Comparison of ENCODE assay signal across 10 cellular contexts in the genomic region with DNA sequence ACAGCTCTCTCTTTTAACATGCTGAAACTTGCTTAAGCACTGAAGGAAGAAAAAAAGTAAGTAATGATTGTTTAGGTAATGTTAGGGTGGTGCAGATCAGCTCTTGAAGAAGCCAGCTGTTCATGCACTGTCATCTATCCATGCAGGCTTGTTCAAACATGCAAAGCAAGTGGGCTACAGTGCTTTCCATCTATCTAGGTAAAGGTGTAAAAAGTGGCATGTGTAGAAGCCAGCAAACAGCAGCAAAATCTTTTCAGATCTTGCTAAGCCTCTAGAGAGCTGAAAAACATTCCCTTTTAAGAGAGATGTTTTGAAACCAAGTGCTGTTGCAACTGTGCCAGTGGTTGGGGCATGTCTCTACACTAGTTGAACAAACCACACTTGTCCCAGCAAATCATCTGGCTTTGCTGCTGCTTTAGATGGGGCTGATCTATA.
A peak's percentile ranks its signal among the peaks of the same experiment; 100 is the strongest.
DNase-seq lines count a peak whose midpoint lies in the region; ATAC-seq, FAIRE-seq and TF ChIP-seq lines count a peak whose summit lies in the region.
"Had no signal": no experiment of that assay in that cellular context is flagged by ENCODE, and none has a peak within 500 bp of the region (broad histone marks: within the 10 kb centered on the region; RNA-seq: fewer than 3 reads in every experiment).

No MANE protein-coding gene starts in this region.

- POLR2A ChIA-PET in A549 (lab: Yijun Ruan, JAX) (no interaction called here), PC-9 (lab: Charles Lee; ENCODE audit: unreplicated experiment) (no interaction called here)
- POLR2A ChIA-PET in naive thymus-derived CD4-positive, alpha-beta T cell (lab: Charles Lee) = no interaction called here

- no peak overlapping the region for H3K4me3 Mint-ChIP-seq in naive thymus-derived CD4-positive, alpha-beta T cell
- no peak overlapping the region for H3K4me3 Mint-ChIP-seq in activated CD4-positive, alpha-beta T cell treated with anti-CD3 and anti-CD28 coated beads, Interleukin-2, amount 10 ng/mL, durations not matched to agents 24 days and 14 days

- TF ChIP-seq POLR2A in A549 (IDR thresholded peaks at IDR 0.05; ENCODE audit: low read length) = no peak

- CTCF ChIA-PET in A549 (lab: Yijun Ruan, JAX) (interaction anchor here (1.3 to 2.6 kb wide), 2 partner anchors 10 to 116 kb away, joined by 5 to 8 read pairs; no protein-coding TSS in a partner anchor), PC-9 (lab: Charles Lee) (interaction anchor here (0.7 to 1.7 kb wide), 2 partner anchors 116 to 216 kb away, joined by 3 to 5 read pairs; no protein-coding TSS in a partner anchor)
- CTCF ChIA-PET in naive thymus-derived CD4-positive, alpha-beta T cell (lab: Charles Lee) = interaction anchor here (0.5 kb wide), 1 partner anchor 687 kb away, joined by 4 read pairs; no protein-coding TSS in a partner anchor

- TF ChIP-seq EP300 in A549 (IDR thresholded peaks at IDR 0.05) = no peak

- H3K4me3 ChIP-seq in A549 (no peak overlapping the region), PC-9 (no peak overlapping the region), aorta (ENCODE audit: low read length in 2 of 2) (no peak overlapping the region)
- no peak overlapping the region for H3K4me3 ChIP-seq in naive thymus-derived CD4-positive, alpha-beta T cell (ENCODE audit: low read length)
- H3K4me3 ChIP-seq: adrenal gland had no signal

- H3F3A ChIP-seq in PC-9 (ENCODE audit: insufficient read depth, low read depth) = peaks cover 22% of the 10 kb centered on the region; the same call in 1 of the 2 replicates

- H3K4me2 ChIP-seq in A549 (peak overlapping the region; percentile 66), PC-9 (peak overlapping the region; percentile 70)

- no peaks in the 10 kb centered on the region for H3K36me3 ChIP-seq in PC-9 (ENCODE audit: low read depth)
- H3K36me3 ChIP-seq in naive thymus-derived CD4-positive, alpha-beta T cell (ENCODE audit: control insufficient read depth in 2 of 3, insufficient read depth in 3 of 3, low read length in 3 of 3) = no peaks in the 10 kb centered on the region
- no peaks in the 10 kb centered on the region for H3K36me3 ChIP-seq in aorta (ENCODE audit: control insufficient read depth in 1 of 2, insufficient read depth in 2 of 2, low read length in 1 of 2)
- H3K36me3 ChIP-seq: adrenal gland had no signal

- H3K4me1 ChIP-seq in A549 (peaks cover 69% of the 10 kb centered on the region), PC-9 (replicated peaks; ENCODE audit: insufficient read depth) (peaks cover 51% of the 10 kb centered on the region), aorta (ENCODE audit: control insufficient read depth in 1 of 2, insufficient read depth in 2 of 2, low read length in 2 of 2) (no peaks in the 10 kb centered on the region)
- no peaks in the 10 kb centered on the region for H3K4me1 ChIP-seq in naive thymus-derived CD4-positive, alpha-beta T cell (ENCODE audit: control insufficient read depth in 2 of 2, insufficient read depth in 2 of 2, low read length in 2 of 2)
- H3K4me1 ChIP-seq: adrenal gland had no signal

- no TSS peak for BruUV-seq in PC-9 (replicated peaks; lab: Mats Ljungman, UMichigan)

- no peak for TF ChIP-seq CTCF in A549 (IDR thresholded peaks at IDR 0.05)
- no peak for TF ChIP-seq CTCF in PC-9 (conservative IDR thresholded peaks at IDR 0.05)

- no peak overlapping the region for H2AFZ ChIP-seq in PC-9

- H3K9me3 ChIP-seq in A549 = no peaks in the 10 kb centered on the region
- 0 out of 2 replicates have a peak, but pooled peaks cover 4% of the 10 kb centered on the region for H3K9me3 ChIP-seq in PC-9 (ENCODE audit: insufficient read depth, low read depth)
- H3K9me3 ChIP-seq in naive thymus-derived CD4-positive, alpha-beta T cell (ENCODE audit: control insufficient read depth in 2 of 3, low read length in 3 of 3) = no peaks in the 10 kb centered on the region
- no peaks in the 10 kb centered on the region for H3K9me3 ChIP-seq in aorta (ENCODE audit: control insufficient read depth, low read length)
- H3K9me3 ChIP-seq: adrenal gland had no signal

- no peak for FAIRE-seq in A549 (lab: Jason Lieb, UNC)

- H3K27me3 Mint-ChIP-seq in naive thymus-derived CD4-positive, alpha-beta T cell = peaks cover 0 to 18% (median 7%) of the 10 kb centered on the region in 5 donors
- peaks cover 19% of the 10 kb centered on the region for H3K27me3 Mint-ChIP-seq in activated CD4-positive, alpha-beta T cell treated with anti-CD3 and anti-CD28 coated beads, Interleukin-2, amount 10 ng/mL, durations not matched to agents 24 days and 14 days

- no peaks in the 10 kb centered on the region for H3K9me2 ChIP-seq in PC-9 (ENCODE audit: insufficient read depth)

- H3K4me1 Mint-ChIP-seq in naive thymus-derived CD4-positive, alpha-beta T cell = no peaks in the 10 kb centered on the region
- no peaks in the 10 kb centered on the region for H3K4me1 Mint-ChIP-seq in activated CD4-positive, alpha-beta T cell treated with anti-CD3 and anti-CD28 coated beads, Interleukin-2, amount 10 ng/mL, durations not matched to agents 24 days and 14 days

- no peak overlapping the region for H3K27ac Mint-ChIP-seq in naive thymus-derived CD4-positive, alpha-beta T cell
- no peak overlapping the region for H3K27ac Mint-ChIP-seq in activated CD4-positive, alpha-beta T cell treated with anti-CD3 and anti-CD28 coated beads, Interleukin-2, amount 10 ng/mL, durations not matched to agents 24 days and 14 days

- ATAC-seq in A549 (peak in 1 of 2 experiments; percentile 32; a peak in 3 of 6 replicates), GM19452 (IDR thresholded peaks at IDR 0.05; ENCODE audit: unreplicated experiment) (peak; percentile 88), HG03135 (IDR thresholded peaks at IDR 0.05; ENCODE audit: unreplicated experiment) (peak; percentile 72), aorta (ENCODE audit: low FRiP score) (no peak)
- ATAC-seq in naive thymus-derived CD4-positive, alpha-beta T cell = no peak

- H3K36me3 Mint-ChIP-seq in naive thymus-derived CD4-positive, alpha-beta T cell = no peaks in the 10 kb centered on the region
- H3K36me3 Mint-ChIP-seq in activated CD4-positive, alpha-beta T cell treated with anti-CD3 and anti-CD28 coated beads, Interleukin-2, amount 10 ng/mL, durations not matched to agents 24 days and 14 days (ENCODE audit: low read depth) = no peaks in the 10 kb centered on the region

- peaks cover 99% of the 10 kb centered on the region for H3K79me2 ChIP-seq in PC-9 (ENCODE audit: low read depth)

- intact Hi-C loops in PC-9 (cut with micrococcal nuclease; ENCODE audit: unreplicated experiment) (no loop called here), aorta (cut with DNase I) (no loop called here)
- intact Hi-C loops in naive thymus-derived CD4-positive, alpha-beta T cell (cut with micrococcal nuclease) = no loop called here
- intact Hi-C loops in activated CD4-positive, alpha-beta T cell treated with anti-CD3 and anti-CD28 coated beads, Interleukin-2, amount 10 ng/mL, durations not matched to agents 24 days and 14 days (cut with micrococcal nuclease) = no loop called here

- DNase-seq in A549 (ENCODE audit: low read depth in 1 of 2, low spot score in 1 of 2) (no peak), PC-9 (no peak), epidermal melanocyte (ENCODE audit: insufficient read length, low spot score) (no peak), aorta (no peak)
- no peak for DNase-seq in naive thymus-derived CD4-positive, alpha-beta T cell
- DNase-seq in activated CD4-positive, alpha-beta T cell treated with anti-CD3 and anti-CD28 coated beads, Interleukin-2, amount 10 ng/mL, durations not matched to agents 24 days and 14 days = no peak
- DNase-seq: adrenal gland, NCI-H2029 treated with DMSO at 0.1 percent for 48 hours had no signal

- H4K20me1 ChIP-seq in PC-9 (ENCODE audit: insufficient read depth) = no peaks in the 10 kb centered on the region

- H3K27ac ChIP-seq in A549 = peak overlapping the region; percentile 36 to 78
- peak overlapping the region; percentile 72 for H3K27ac ChIP-seq in PC-9
- no peak overlapping the region for H3K27ac ChIP-seq in naive thymus-derived CD4-positive, alpha-beta T cell (ENCODE audit: low read depth, low read length)
- H3K27ac ChIP-seq in aorta (ENCODE audit: low read depth in 1 of 2, low read length in 2 of 2) = no peak overlapping the region
- H3K27ac ChIP-seq: adrenal gland had no signal

- peaks cover 0 to 7% (median 0%) of the 10 kb centered on the region in 11 donors for H3K9me3 Mint-ChIP-seq in naive thymus-derived CD4-positive, alpha-beta T cell
- H3K9me3 Mint-ChIP-seq in activated CD4-positive, alpha-beta T cell treated with anti-CD3 and anti-CD28 coated beads, Interleukin-2, amount 10 ng/mL, durations not matched to agents 24 days and 14 days = no peaks in the 10 kb centered on the region

- no peaks in the 10 kb centered on the region for H3K27me3 ChIP-seq in PC-9 (ENCODE audit: insufficient read depth, low read depth)
- no peaks in the 10 kb centered on the region for H3K27me3 ChIP-seq in naive thymus-derived CD4-positive, alpha-beta T cell (ENCODE audit: control insufficient read depth in 2 of 2, insufficient read depth in 2 of 2, low read length in 2 of 2)
- no peaks in the 10 kb centered on the region for H3K27me3 ChIP-seq in aorta (ENCODE audit: control insufficient read depth in 1 of 2, insufficient read depth in 2 of 2, low read length in 1 of 2)
- H3K27me3 ChIP-seq: adrenal gland had no signal

- no peak for TF ChIP-seq RAD21 in A549 (conservative IDR thresholded peaks at IDR 0.05 in 1 of 2, IDR thresholded peaks at IDR 0.05 in 1 of 2)

TF ChIP-seq in A549, 52 proteins besides CTCF, POLR2A, EP300 and RAD21 (continues in another document):
- TF ChIP-seq ZFP36 (IDR thresholded peaks at IDR 0.05; ENCODE audit: borderline replicate concordance, partially characterized antibody) = no peak
- no peak for TF ChIP-seq EHF (CRISPR knock-in tag; IDR thresholded peaks at IDR 0.05)
- no peak for TF ChIP-seq CEBPB (IDR thresholded peaks at IDR 0.05)
- no peak for TF ChIP-seq SREBF2 (IDR thresholded peaks at IDR 0.05)
- no peak for TF ChIP-seq JUN (IDR thresholded peaks at IDR 0.05)
- TF ChIP-seq E2F6 (IDR thresholded peaks at IDR 0.05; ENCODE audit: borderline replicate concordance, low read depth) = no peak
- no peak for TF ChIP-seq MAFK (IDR thresholded peaks at IDR 0.05; ENCODE audit: partially characterized antibody)
- TF ChIP-seq RNF2 (IDR thresholded peaks at IDR 0.05; ENCODE audit: borderline replicate concordance, low read depth) = no peak
- TF ChIP-seq GATA3 (IDR thresholded peaks at IDR 0.05; ENCODE audit: borderline replicate concordance) = no peak
- no peak for TF ChIP-seq NPAS2 (CRISPR knock-in tag; IDR thresholded peaks at IDR 0.05; ENCODE audit: borderline replicate concordance)
- no peak for TF ChIP-seq BHLHE40 (IDR thresholded peaks at IDR 0.05; ENCODE audit: low read depth, low read length)
- TF ChIP-seq CBX8 (IDR thresholded peaks at IDR 0.05) = no peak
- no peak for TF ChIP-seq MYC (IDR thresholded peaks at IDR 0.05; ENCODE audit: borderline replicate concordance, low read length)
- TF ChIP-seq NR3C1 (IDR thresholded peaks at IDR 0.05) = no peak

Comparison
In these comparisons a context has a peak if more than half of its experiments do, and no peak if none do; other contexts are left out.
1. ATAC-seq: peak in GM19452 (single experiment) and HG03135 (single experiment); none in naive thymus-derived CD4-positive, alpha-beta T cell (single experiment) and aorta (single experiment).
2. H3K27ac ChIP-seq: peak in A549 (2 of 2) and PC-9 (single experiment); none in naive thymus-derived CD4-positive, alpha-beta T cell (single experiment) and aorta (0 of 2).